ENCODE assay signal across 25 cellular contexts in the genomic region with DNA sequence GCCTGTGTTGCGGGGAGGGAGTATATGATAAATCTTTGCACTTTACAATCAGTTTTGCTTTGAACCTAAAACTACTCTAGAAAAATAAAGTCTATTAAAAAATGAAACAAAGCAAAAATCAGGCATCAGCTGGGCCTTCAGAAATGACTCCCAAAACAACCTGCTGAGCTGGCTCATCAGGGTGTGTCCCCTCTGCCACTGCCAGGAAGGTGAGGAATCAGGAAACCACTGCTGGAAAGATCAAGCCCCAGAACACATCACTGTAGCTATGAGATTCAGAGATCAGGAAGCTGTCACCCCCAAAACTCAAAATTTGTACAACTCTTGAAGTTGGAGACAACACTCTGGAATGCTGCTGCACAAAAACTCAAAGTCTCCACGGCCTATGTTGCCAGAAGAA.
"Had no signal": no experiment of that assay in that cellular context is flagged by ENCODE, and none has a peak within 500 bp of the region (broad histone marks: within the 10 kb centered on the region; RNA-seq: fewer than 3 reads in every experiment).

No MANE protein-coding gene starts in this region.

- ATAC-seq: activated CD4-positive, alpha-beta T cell treated with anti-CD3 and anti-CD28 coated beads for 36 hours; activated CD8-positive, alpha-beta T cell treated with anti-CD3 and anti-CD28 coated beads, Interleukin-2, amount 10 ng/mL, durations not matched to agents 7 days and 5 days; Right ventricle myocardium inferior; T-cell had no signal

- H3K9me3 Mint-ChIP-seq: activated naive CD4-positive, alpha-beta T cell treated with anti-CD3 and anti-CD28 coated beads, Interleukin-2, amount 50 U/mL, for 24 hours; activated T-cell treated with anti-CD3 and anti-CD28 coated beads, Interleukin-2, amount 50 U/mL, for 24 hours; activated T-helper 1 cell treated with anti-CD3 and anti-CD28 coated beads, Interleukin-12 subunit alpha, Interleukin-12 subunit beta, Interleukin-2, Interleukin-4 antibody, amounts not matched to agents 30 ng/mL and 10 ng/mL and 1 ng/mL, durations not matched to agents 14 hours and 24 hours and 36 hours; T-cell had no signal

- H3K4me3 ChIP-seq: breast epithelium, SK-N-MC had no signal

- H3K4me2 ChIP-seq: KMS-11 had no signal

- H3K27me3 ChIP-seq: breast epithelium had no signal

- H3K4me1 Mint-ChIP-seq: activated CD4-positive, alpha-beta T cell treated with anti-CD3 and anti-CD28 coated beads for 36 hours; activated naive CD4-positive, alpha-beta T cell treated with anti-CD3 and anti-CD28 coated beads, Interleukin-2, amount 50 U/mL, for 24 hours; T-cell had no signal

- H3K27ac ChIP-seq: breast epithelium, KMS-11, SK-N-MC, VCaP had no signal

- DNase-seq: activated CD4-positive, alpha-beta T cell treated with anti-CD3 and anti-CD28 coated beads for 36 hours; activated CD4-positive, alpha-beta T cell treated with anti-CD3 and anti-CD28 coated beads, Interleukin-2, amount 50 U/mL, for 4 hours; activated CD8-positive, alpha-beta T cell treated with anti-CD3 and anti-CD28 coated beads, Interleukin-2, amount 10 ng/mL, durations not matched to agents 7 days and 5 days; activated effector memory CD4-positive, alpha-beta T cell treated with Interleukin-2 at 50 U/mL for 16 hours; activated naive CD4-positive, alpha-beta T cell; activated T-cell treated with anti-CD3 and anti-CD28 coated beads, Interleukin-2, amount 50 U/mL, for 24 hours; aorta; central memory CD4-positive, alpha-beta T cell; MM.1S; NCI-H1105 treated with DMSO at 0.1 percent for 48 hours; NCI-H1436 treated with DMSO at 0.1 percent for 48 hours; NCI-H187; NCI-H2081; NCI-H510A treated with DMSO at 0.1 percent for 48 hours; NCI-H69; T-cell; T-helper 2 cell; T1000 had no signal

- H3K36me3 ChIP-seq: breast epithelium had no signal

- H3K4me1 ChIP-seq: breast epithelium had no signal

- H3K9ac ChIP-seq: KMS-11 had no signal

- H3K9me3 ChIP-seq: breast epithelium had no signal

- H3K36me3 Mint-ChIP-seq: activated naive CD4-positive, alpha-beta T cell treated with anti-CD3 and anti-CD28 coated beads, Interleukin-2, amount 50 U/mL, for 24 hours; T-cell had no signal

- H3K27me3 Mint-ChIP-seq: activated CD4-positive, alpha-beta T cell treated with anti-CD3 and anti-CD28 coated beads for 36 hours; activated naive CD4-positive, alpha-beta T cell treated with anti-CD3 and anti-CD28 coated beads, Interleukin-2, amount 50 U/mL, for 24 hours; T-cell had no signal

- H3K27ac Mint-ChIP-seq: activated CD4-positive, alpha-beta T cell treated with anti-CD3 and anti-CD28 coated beads for 36 hours; activated CD8-positive, alpha-beta T cell treated with anti-CD3 and anti-CD28 coated beads, Interleukin-2, amount 10 ng/mL, durations not matched to agents 7 days and 5 days; activated naive CD4-positive, alpha-beta T cell treated with anti-CD3 and anti-CD28 coated beads, Interleukin-2, amount 50 U/mL, for 24 hours; activated T-cell treated with anti-CD3 and anti-CD28 coated beads, Interleukin-2, amount 50 U/mL, for 24 hours; activated T-helper 1 cell treated with anti-CD3 and anti-CD28 coated beads, Interleukin-12 subunit alpha, Interleukin-12 subunit beta, Interleukin-2, Interleukin-4 antibody, amounts not matched to agents 30 ng/mL and 10 ng/mL and 1 ng/mL, durations not matched to agents 14 hours and 24 hours and 36 hours; T-cell had no signal

- H3K4me3 Mint-ChIP-seq: activated CD4-positive, alpha-beta T cell treated with anti-CD3 and anti-CD28 coated beads for 36 hours; activated CD8-positive, alpha-beta T cell treated with anti-CD3 and anti-CD28 coated beads, Interleukin-2, amount 10 ng/mL, durations not matched to agents 7 days and 5 days; activated naive CD4-positive, alpha-beta T cell treated with anti-CD3 and anti-CD28 coated beads, Interleukin-2, amount 50 U/mL, for 24 hours; activated T-cell treated with anti-CD3 and anti-CD28 coated beads, Interleukin-2, amount 50 U/mL, for 24 hours; activated T-helper 1 cell treated with anti-CD3 and anti-CD28 coated beads, Interleukin-12 subunit alpha, Interleukin-12 subunit beta, Interleukin-2, Interleukin-4 antibody, amounts not matched to agents 30 ng/mL and 10 ng/mL and 1 ng/mL, durations not matched to agents 14 hours and 24 hours and 36 hours; T-cell had no signal
